Comparison of ENCODE assay signal across 40 cellular contexts in genomic region chr7:31540786-31541185, GRCh38. TPM values are rescaled to one million over a fixed set of nuclear protein-coding genes. Genes with fewer than 3 reads are reported as not detected.
"Had no signal": no experiment of that assay in that cellular context is flagged by ENCODE, and none has a peak within 500 bp of the region (broad histone marks: within the 10 kb centered on the region; RNA-seq: fewer than 3 reads in every experiment).

No MANE protein-coding gene starts in this region.

- H3K36me3 ChIP-seq: ascending aorta, WERI-Rb-1 had no signal

- H3K9me3 ChIP-seq: ascending aorta had no signal

- DNase-seq: activated CD4-positive, alpha-beta memory T cell treated with anti-CD3 and anti-CD28 coated beads, Interleukin-2, amount 10 ng/mL, durations not matched to agents 7 days and 5 days; activated CD4-positive, alpha-beta T cell treated with anti-CD3 and anti-CD28 coated beads for 1 hour; activated CD4-positive, alpha-beta T cell treated with anti-CD3 and anti-CD28 coated beads for 48 hours; activated CD4-positive, CD25-positive, alpha-beta regulatory T cell; activated effector memory CD4-positive, alpha-beta T cell treated with anti-CD3 and anti-CD28 coated beads, Interleukin-2, amount 50 U/mL, for 16 hours; activated naive CD4-positive, alpha-beta T cell; activated naive CD4-positive, alpha-beta T cell treated with anti-CD3 and anti-CD28 coated beads, Interleukin-2, amount 50 U/mL, for 16 hours; activated naive CD8-positive, alpha-beta T cell treated with anti-CD3 and anti-CD28 coated beads for 36 hours; activated T-cell treated with anti-CD3 and anti-CD28 coated beads, Interleukin-2, amount 50 U/mL, for 1 hour; activated T-cell treated with anti-CD3 and anti-CD28 coated beads, Interleukin-2, amount 50 U/mL, for 72 hours; amygdala; MM.1S; MV-4-11; NCI-H1092 treated with DMSO at 0.1 percent for 48 hours; NCI-H1417; NCI-H146; NCI-H187; NCI-H2029 treated with DMSO at 0.1 percent for 48 hours; NCI-H2171 treated with DMSO at 0.1 percent for 48 hours; NCI-H2227 treated with DMSO at 0.1 percent for 48 hours; NCI-H446; NCI-H524; NCI-H69; NK-92 treated with Interleukin-12 subunit alpha and Interleukin-12 subunit beta, amount 100 ng/mL, for 24 hours; Right ventricle myocardium superior; SW 1271; T-helper 1 cell; T-helper 2 cell; T-helper 9 cell; WERI-Rb-1 had no signal

- H3K27me3 ChIP-seq: ascending aorta had no signal

- H3K4me1 ChIP-seq: ascending aorta had no signal

- H3K27ac ChIP-seq: ascending aorta, KMS-11, PC-9, RWPE1, WERI-Rb-1 had no signal

- ATAC-seq: activated T-cell treated with anti-CD3 and anti-CD28 coated beads, Interleukin-2, amount 50 U/mL, for 72 hours; activated T-helper 17 cell treated with anti-CD3 and anti-CD28 coated beads, Interleukin-2, amount 50 U/mL, for 72 hours had no signal

- H3K4me3 ChIP-seq: ascending aorta, PC-9 had no signal

- FAIRE-seq: RCC 7860 had no signal

RNA-seq across cellular contexts. Expression of gene ITPRID1, which starts 26.9 kb away (rescaled TPM):
- total RNA-seq: activated CD4-positive, alpha-beta memory T cell treated with anti-CD3 and anti-CD28 coated beads, Interleukin-2, amount 10 ng/mL, durations not matched to agents 7 days and 5 days; activated CD8-positive, alpha-beta memory T cell treated with anti-CD3 and anti-CD28 coated beads for 36 hours; activated naive CD8-positive, alpha-beta T cell treated with anti-CD3 and anti-CD28 coated beads for 36 hours; activated T-cell treated with anti-CD3 and anti-CD28 coated beads, Interleukin-2, amount 50 U/mL, for 72 hours; activated T-helper 17 cell treated with anti-CD3 and anti-CD28 coated beads, Interleukin-2, amount 50 U/mL, for 72 hours; ascending aorta; cardiac septum; LHCN-M2; PC-9; Right ventricle myocardium superior had no signal
- polyA plus RNA-seq: adipose tissue had no signal
